Comparison of ENCODE assay signal across 8 cellular contexts in genomic region chr4:112075129-112075753, GRCh38.
DNase-seq lines count a peak whose midpoint lies in the region; ATAC-seq, FAIRE-seq and TF ChIP-seq lines count a peak whose summit lies in the region.

No MANE protein-coding gene starts in this region.

- no peak overlapping the region for H2BK120ac ChIP-seq in H1 (replicated peaks; ENCODE audit: low read depth, low read length)

- ATAC-seq in GM21619 (IDR thresholded peaks at IDR 0.05; ENCODE audit: unreplicated experiment) (peak; percentile 90), HG03045 (IDR thresholded peaks at IDR 0.05; ENCODE audit: unreplicated experiment) (no peak)
- ATAC-seq in naive thymus-derived CD8-positive, alpha-beta T cell = peak; percentile 46 to 61

- POLR2A ChIA-PET in H1 (lab: Charles Lee; ENCODE audit: partially characterized antibody) = interaction anchor here (1.0 kb wide), 1 partner anchor 11 kb away, joined by 3 read pairs; no protein-coding TSS in a partner anchor
- POLR2A ChIA-PET in naive thymus-derived CD8-positive, alpha-beta T cell (lab: Charles Lee) = no interaction called here

- no peak overlapping the region for H3K23ac ChIP-seq in H1 (ENCODE audit: insufficient read length)

- H3K27ac Mint-ChIP-seq in naive thymus-derived CD8-positive, alpha-beta T cell = peak overlapping the region in 1 of 10 donors; percentile 18

- no peaks in the 10 kb centered on the region for H3K79me1 ChIP-seq in H1 (ENCODE audit: low read depth, low read length)

- TF ChIP-seq RAD21 in H1 (IDR thresholded peaks at IDR 0.05 in 1 of 2, conservative IDR thresholded peaks at IDR 0.05 in 1 of 2; ENCODE audit: low read depth in 2 of 2, low read length in 2 of 2) = peak; percentile 63 to 73

- no peak overlapping the region for H2BK5ac ChIP-seq in H1 (ENCODE audit: low read depth, low read length)

- no peak overlapping the region for H2AK5ac ChIP-seq in H1 (ENCODE audit: low read depth, low read length)

- peaks cover 0 to 2% (median 0%) of the 10 kb centered on the region in 4 experiments; a peak in 1 of 7 replicates for H3K4me1 ChIP-seq in H1 (replicated peaks in 1 of 4; ENCODE audit: control insufficient read depth in 3 of 4, insufficient read depth in 4 of 4, low read length in 3 of 4)

- no peak overlapping the region for H2BK12ac ChIP-seq in H1 (ENCODE audit: low read depth, low read length)

- peaks cover 0 to 3% of the 10 kb centered on the region in 2 experiments; a peak in 1 of 4 replicates for H3K9me3 ChIP-seq in H1 (ENCODE audit: insufficient read depth in 2 of 2, low read depth in 1 of 2, low read length in 1 of 2)

- H3K56ac ChIP-seq in H1 (replicated peaks; ENCODE audit: insufficient read length, low read depth, low read length) = no peak overlapping the region

- H3K79me2 ChIP-seq in H1 (ENCODE audit: control insufficient read depth in 1 of 2, insufficient read depth in 2 of 2, low read length in 2 of 2) = no peaks in the 10 kb centered on the region

- H3K4me3 ChIP-seq in Jurkat, Clone E6-1 (ENCODE audit: low read length) = no peak overlapping the region
- H3K4me3 ChIP-seq in H1 (ENCODE audit: extremely low read depth in 1 of 4, insufficient read depth in 2 of 4, low read depth in 3 of 4, low read length in 4 of 4) = no peak overlapping the region

- H3K27me3 Mint-ChIP-seq in naive thymus-derived CD8-positive, alpha-beta T cell = peaks cover 0 to 8% (median 1%) of the 10 kb centered on the region in 5 donors

- H3K4ac ChIP-seq in H1 (replicated peaks; ENCODE audit: insufficient read length, low read depth, low read length) = no peak overlapping the region

- no peak overlapping the region for H4K91ac ChIP-seq in H1 (replicated peaks; ENCODE audit: insufficient read length, low read length)

- H4K8ac ChIP-seq in H1 (ENCODE audit: extremely low read depth, insufficient read depth, low read length) = no peak overlapping the region

- WGBS in H1 (ENCODE audit: extremely low coverage in 1 of 2, insufficient coverage in 1 of 2, insufficient read length in 1 of 2, insufficient replicate concordance in 2 of 2, low coverage in 1 of 2, low lambda C conversion rate in 2 of 2, missing lambda C conversion rate in 1 of 2), 2 experiments = 55% methylated on average over 4 of the region's 4 CpGs; no CpG with 5 or more reads in 1 of the 2 experiments

- H3K9ac ChIP-seq in H1 (replicated peaks in 1 of 4; ENCODE audit: extremely low read depth in 1 of 4, low read depth in 3 of 4, low read length in 3 of 4) = no peak overlapping the region

- H3K9me3 Mint-ChIP-seq in naive thymus-derived CD8-positive, alpha-beta T cell = peaks cover 0 to 22% (median 4%) of the 10 kb centered on the region in 9 donors

- no peak overlapping the region for H3K4me2 ChIP-seq in H1 (ENCODE audit: insufficient read depth in 1 of 2, low read depth in 2 of 2, low read length in 2 of 2)

- H4K5ac ChIP-seq in H1 (ENCODE audit: insufficient read length, low read depth, low read length) = no peak overlapping the region

- H2BK15ac ChIP-seq in H1 (ENCODE audit: low read length) = no peak overlapping the region

- FAIRE-seq in H1 (lab: Jason Lieb, UNC) = peak; percentile 57

- peak in 2 of 3 experiments; percentile 67 to 82; a peak in 3 of 4 replicates for TF ChIP-seq CTCF in H1 (IDR thresholded peaks at IDR 0.05; ENCODE audit: control extremely low read depth in 1 of 3, insufficient read depth in 1 of 3, low read depth in 1 of 3, low read length in 3 of 3)

- no peak overlapping the region for H3K27ac ChIP-seq in H1 (ENCODE audit: low read depth, low read length)

- no peak overlapping the region for H3K18ac ChIP-seq in H1 (ENCODE audit: extremely low read depth, low read length)

- no peaks in the 10 kb centered on the region for H3K4me1 Mint-ChIP-seq in naive thymus-derived CD8-positive, alpha-beta T cell

- no peak for TF ChIP-seq EP300 in H1 (IDR thresholded peaks at IDR 0.05; ENCODE audit: borderline replicate concordance in 1 of 2, low read depth in 2 of 2, low read length in 2 of 2)

- no peak overlapping the region for H2BK20ac ChIP-seq in H1 (ENCODE audit: low read length)

- H3K14ac ChIP-seq in H1 (ENCODE audit: insufficient read length) = no peak overlapping the region

- no peaks in the 10 kb centered on the region for H3K36me3 ChIP-seq in H1 (ENCODE audit: control insufficient read depth in 2 of 4, insufficient read depth in 4 of 4, low read length in 3 of 4)

- no peaks in the 10 kb centered on the region for H3K23me2 ChIP-seq in H1 (ENCODE audit: low read depth, low read length)

- no peaks in the 10 kb centered on the region for H3K27me3 ChIP-seq in H1 (replicated peaks in 1 of 4; ENCODE audit: control insufficient read depth in 3 of 4, extremely low read depth in 1 of 4, insufficient read depth in 3 of 4, low read length in 3 of 4)

- DNase-seq in activated naive CD4-positive, alpha-beta T cell treated with Interleukin-2 at 50 U/mL for 16 hours = peak; percentile 8
- no peak for DNase-seq in activated naive CD4-positive, alpha-beta T cell treated with anti-CD3 and anti-CD28 coated beads, Interleukin-2, amount 50 U/mL, for 16 hours
- DNase-seq in Jurkat, Clone E6-1 (ENCODE audit: low read depth, low spot score) = peak; percentile 48
- DNase-seq in SKM-1 treated with dmso at 0.1 percent for 144 hours (lab: John Stamatoyannopoulos, UW; ENCODE audit: unreplicated experiment) (peak; percentile 31), H1 (ENCODE audit: low read depth in 1 of 2, low spot score in 2 of 2) (no peak)
- DNase-seq in naive thymus-derived CD8-positive, alpha-beta T cell = peak in 5 of 10 donors; percentile 5 to 45 (median 33)

- no peak overlapping the region for H2AFZ ChIP-seq in H1 (ENCODE audit: low read length)

- no peaks in the 10 kb centered on the region for H4K20me1 ChIP-seq in H1 (replicated peaks in 1 of 2; ENCODE audit: control insufficient read depth in 1 of 2, insufficient read depth in 2 of 2, low read length in 2 of 2)

- CTCF ChIA-PET in H1 (lab: Charles Lee; ENCODE audit: partially characterized antibody) = interaction anchor here (1.0 to 3.0 kb wide), 8 partner anchors 10 to 443 kb away, joined by 3 to 8 read pairs (median 4); no protein-coding TSS in a partner anchor

- no peak for TF ChIP-seq POLR2A in H1 (IDR thresholded peaks at IDR 0.05; ENCODE audit: control extremely low read depth in 1 of 2, low read depth in 2 of 2, low read length in 2 of 2)

- peaks cover 0 to 7% (median 5%) of the 10 kb centered on the region in 3 donors for H3K36me3 Mint-ChIP-seq in naive thymus-derived CD8-positive, alpha-beta T cell

- no peak overlapping the region for H3K4me3 Mint-ChIP-seq in naive thymus-derived CD8-positive, alpha-beta T cell

TF ChIP-seq in H1, 55 proteins besides CTCF, POLR2A, EP300 and RAD21 (continues in another document):
- no peak for TF ChIP-seq TEAD4 (IDR thresholded peaks at IDR 0.05; ENCODE audit: low read depth, low read length)
- TF ChIP-seq KDM5A (IDR thresholded peaks at IDR 0.05; ENCODE audit: low read length) = no peak
- TF ChIP-seq SIRT6 (IDR thresholded peaks at IDR 0.05; ENCODE audit: low read length) = no peak
- TF ChIP-seq HDAC2 (IDR thresholded peaks at IDR 0.05; ENCODE audit: borderline replicate concordance in 1 of 2, low read depth in 2 of 2, low read length in 2 of 2) = no peak
- no peak for TF ChIP-seq BCL11A (IDR thresholded peaks at IDR 0.05; ENCODE audit: low read depth in 2 of 2, low read length in 2 of 2)
- no peak for TF ChIP-seq POLR2AphosphoS5 (IDR thresholded peaks at IDR 0.05; ENCODE audit: low read depth, low read length)
- no peak for TF ChIP-seq EGR1 (IDR thresholded peaks at IDR 0.05; ENCODE audit: borderline replicate concordance, low read depth, low read length)
- TF ChIP-seq MAFK (IDR thresholded peaks at IDR 0.05; ENCODE audit: low read depth, low read length) = no peak
- TF ChIP-seq SUZ12 (IDR thresholded peaks at IDR 0.05; ENCODE audit: low read length) = no peak

Comparison
In these comparisons a context has a peak if more than half of its experiments do, and no peak if none do; other contexts are left out.
1. DNase-seq: peak in activated naive CD4-positive, alpha-beta T cell treated with Interleukin-2 at 50 U/mL for 16 hours (single experiment), Jurkat, Clone E6-1 (single experiment) and SKM-1 treated with dmso at 0.1 percent for 144 hours (single experiment); none in activated naive CD4-positive, alpha-beta T cell treated with anti-CD3 and anti-CD28 coated beads, Interleukin-2, amount 50 U/mL, for 16 hours (single experiment) and H1 (0 of 2).